In genomic region chr2:62370304-62371250, GRCh38 we compare ENCODE assay signal across 21 cellular contexts.
"Had no signal": no experiment of that assay in that cellular context is flagged by ENCODE, and none has a peak within 500 bp of the region (broad histone marks: within the 10 kb centered on the region; RNA-seq: fewer than 3 reads in every experiment).

No MANE protein-coding gene starts in this region.

- H3K4me3 Mint-ChIP-seq: activated naive CD4-positive, alpha-beta T cell treated with anti-CD3 and anti-CD28 coated beads, Interleukin-2, amount 50 U/mL, for 24 hours; memory B cell; naive thymus-derived CD4-positive, alpha-beta T cell; T-cell had no signal

- FAIRE-seq: pancreas had no signal

- H3K36me3 ChIP-seq: ascending aorta, gastroesophageal sphincter, heart right ventricle, pancreas, spleen, tibial artery had no signal

- H3K4me1 Mint-ChIP-seq: activated naive CD4-positive, alpha-beta T cell treated with anti-CD3 and anti-CD28 coated beads, Interleukin-2, amount 50 U/mL, for 24 hours; memory B cell; naive thymus-derived CD4-positive, alpha-beta T cell; T-cell had no signal

- H3K27me3 ChIP-seq: ascending aorta, gastroesophageal sphincter, heart right ventricle, pancreas, spleen, tibial artery had no signal

- H3K36me3 Mint-ChIP-seq: T-cell had no signal

- H3K9me3 ChIP-seq: pancreas had no signal

- H3K4me1 ChIP-seq: ascending aorta, gastroesophageal sphincter, heart right ventricle, pancreas, spleen, tibial artery had no signal

- H3K4me3 ChIP-seq: ascending aorta, coronary artery, gastroesophageal sphincter, heart right ventricle, pancreas, spleen, tibial artery had no signal

- H3K27ac ChIP-seq: ascending aorta, coronary artery, gastroesophageal sphincter, heart right ventricle, pancreas, spleen, tibial artery had no signal

- H3K27ac Mint-ChIP-seq: activated naive CD4-positive, alpha-beta T cell treated with anti-CD3 and anti-CD28 coated beads, Interleukin-2, amount 50 U/mL, for 24 hours; memory B cell; naive thymus-derived CD4-positive, alpha-beta T cell; T-cell had no signal

- DNase-seq: activated CD4-positive, CD25-positive, alpha-beta regulatory T cell treated with anti-CD3 and anti-CD28 coated beads, Interleukin-2, amount 50 U/mL, for 72 hours; activated CD8-positive, alpha-beta memory T cell treated with anti-CD3 and anti-CD28 coated beads for 24 hours; activated CD8-positive, alpha-beta memory T cell treated with anti-CD3 and anti-CD28 coated beads, Interleukin-2, amount 50 U/mL, for 48 hours; activated effector memory CD4-positive, alpha-beta T cell treated with Interleukin-2 at 50 U/mL for 16 hours; activated T-cell treated with anti-CD3 and anti-CD28 coated beads, Interleukin-2, amount 50 U/mL, for 48 hours; effector CD4-positive, alpha-beta T cell; heart right ventricle; left ventricle myocardium superior; naive thymus-derived CD4-positive, alpha-beta T cell; pancreas; spleen; stimulated activated naive CD8-positive, alpha-beta T cell treated with anti-CD3 and anti-CD28 coated beads, Interleukin-15, Interleukin-2, amounts not matched to agents 100 U/mL and 50 U/mL, for 24 hours; substantia nigra; T-cell; tibial artery had no signal

- ATAC-seq: esophagus mucosa; gastroesophageal sphincter; left ventricle myocardium superior; naive thymus-derived CD4-positive, alpha-beta T cell; pancreas; stimulated activated naive CD8-positive, alpha-beta T cell treated with anti-CD3 and anti-CD28 coated beads, Interleukin-15, Interleukin-2, amounts not matched to agents 100 U/mL and 50 U/mL, for 24 hours; T-cell had no signal

- H3K27me3 Mint-ChIP-seq: activated naive CD4-positive, alpha-beta T cell treated with anti-CD3 and anti-CD28 coated beads, Interleukin-2, amount 50 U/mL, for 24 hours; memory B cell had no signal
